ENCODE assay signal across 8 cellular contexts in genomic region chr17:979539-980405, GRCh38. TPM values are rescaled to one million over a fixed set of nuclear protein-coding genes. Genes with fewer than 3 reads are reported as not detected.
DNase-seq lines count a peak whose midpoint lies in the region; ATAC-seq and TF ChIP-seq lines count a peak whose summit lies in the region.

TSS of gene NXN (minus strand) at chr17:979776.

- no peak for TF ChIP-seq CTCF in epithelial cell of esophagus (IDR thresholded peaks at IDR 0.05; ENCODE audit: insufficient read depth, low read depth, low read length, missing control alignments)

- DNase-seq in 8988T (peak; percentile 52), NOMO-1 treated with dmso at 0.1 percent for 144 hours (lab: John Stamatoyannopoulos, UW; ENCODE audit: unreplicated experiment) (peak; percentile 17), activated T-cell treated with anti-CD3 and anti-CD28 coated beads for 1 hour (ENCODE audit: low read depth) (peak; percentile 91), epithelial cell of esophagus (ENCODE audit: low read depth) (peak; percentile 81), mucosa of gallbladder (ENCODE audit: low spot score) (peak; percentile 87)
- DNase-seq in stimulated activated CD8-positive, alpha-beta memory T cell treated with anti-CD3 and anti-CD28 coated beads, Interleukin-4, amount 100 ng/mL, for 1 hour (ENCODE audit: low read depth in 2 of 2, low spot score in 1 of 2): peak; percentile 85 to 91

- H3K4me3 ChIP-seq in epithelial cell of esophagus (ENCODE audit: low read length): peak within 1 kb of the TSS; percentile 82

- ATAC-seq in GM18520 (IDR thresholded peaks at IDR 0.05; ENCODE audit: unreplicated experiment) (peak; percentile 47), HG03159 (IDR thresholded peaks at IDR 0.05; ENCODE audit: unreplicated experiment) (peak; percentile 59)

RNA-seq across cellular contexts. Expression of gene NXN, which starts in this region (rescaled TPM):
- total RNA-seq in mucosa of gallbladder: 46.0 TPM

Comparison
In these comparisons a context has a peak if more than half of its experiments do, and no peak if none do; other contexts are left out.
1. Peak in every context shown above with its lines: DNase-seq, ATAC-seq and H3K4me3 ChIP-seq.
2. DNase-seq: peak in every context shown above with its lines; median percentile 91 in activated T-cell treated with anti-CD3 and anti-CD28 coated beads for 1 hour; 88 in stimulated activated CD8-positive, alpha-beta memory T cell treated with anti-CD3 and anti-CD28 coated beads, Interleukin-4, amount 100 ng/mL, for 1 hour; 87 in mucosa of gallbladder; 81 in epithelial cell of esophagus; 52 in 8988T; 17 in NOMO-1 treated with dmso at 0.1 percent for 144 hours.